In the genomic region with DNA sequence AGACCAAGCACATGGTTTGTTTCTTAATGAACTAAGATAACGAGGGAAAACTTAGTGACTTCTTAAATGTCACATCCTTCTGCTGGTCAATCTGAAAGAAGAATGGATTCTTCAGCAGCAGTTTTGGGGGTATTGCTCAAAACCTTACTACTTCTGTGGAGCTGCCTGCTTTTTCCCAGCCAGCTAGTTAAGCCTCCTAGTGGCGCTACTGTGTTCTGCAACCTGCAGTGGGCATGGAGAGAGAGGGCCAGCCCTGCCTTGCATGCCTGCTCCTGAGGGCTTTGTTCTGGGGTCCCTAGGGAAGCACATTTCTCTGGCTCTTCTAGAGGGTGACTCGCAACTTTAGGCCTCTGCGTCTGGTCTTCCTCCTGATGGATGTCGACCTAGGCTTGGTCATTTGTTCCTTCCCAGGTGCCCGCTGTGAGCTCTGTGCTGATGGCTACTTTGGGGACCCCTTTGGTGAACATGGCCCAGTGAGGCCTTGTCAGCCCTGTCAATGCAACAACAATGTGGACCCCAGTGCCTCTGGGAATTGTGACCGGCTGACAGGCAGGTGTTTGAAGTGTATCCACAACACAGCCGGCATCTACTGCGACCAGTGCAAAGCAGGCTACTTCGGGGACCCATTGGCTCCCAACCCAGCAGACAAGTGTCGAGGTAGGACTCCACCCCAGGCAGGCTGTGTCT, we compare ENCODE assay signal across 8 cellular contexts. TPM values are rescaled to one million over a fixed set of nuclear protein-coding genes. Genes with fewer than 3 reads are reported as not detected.
DNase-seq lines count a peak whose midpoint lies in the region; ATAC-seq and TF ChIP-seq lines count a peak whose summit lies in the region.

No MANE protein-coding gene starts in this region.

- H3K36me3 Mint-ChIP-seq in immature natural killer cell = no peaks in the 10 kb centered on the region

- H3K9me3 ChIP-seq in AG04450 (ENCODE audit: control insufficient read depth, insufficient read depth, low read length) = no peaks in the 10 kb centered on the region
- no peaks in the 10 kb centered on the region for H3K9me3 ChIP-seq in mesodermal cell (ENCODE audit: control insufficient read depth, low read length)

- H3K9me3 Mint-ChIP-seq in immature natural killer cell = no peaks in the 10 kb centered on the region

- POLR2A ChIA-PET in AG04450 (lab: Yijun Ruan, JAX) = no interaction called here

- no peak overlapping the region for H3K4me3 Mint-ChIP-seq in immature natural killer cell

- H3K27me3 Mint-ChIP-seq in immature natural killer cell (ENCODE audit: low read depth in 3 of 3) = peaks cover 1 to 12% (median 2%) of the 10 kb centered on the region in 3 donors

- ATAC-seq in HG03571 (IDR thresholded peaks at IDR 0.05; ENCODE audit: unreplicated experiment) (peak; percentile 62), HG03354 (IDR thresholded peaks at IDR 0.05; ENCODE audit: poor library complexity, severe bottlenecking, unreplicated experiment) (no peak)

- DNase-seq in AG04450 (ENCODE audit: low read depth, low spot score) (no peak), GM12865 (ENCODE audit: low read depth) (peak; percentile 71), SKM-1 treated with dmso at 0.1 percent for 144 hours (lab: John Stamatoyannopoulos, UW; ENCODE audit: unreplicated experiment) (peak; percentile 65), ecto neural progenitor cell (ENCODE audit: low spot score) (peak; percentile 74), immature natural killer cell (no peak)

- CTCF ChIA-PET in AG04450 (lab: Charles Lee) = interaction anchor here (0.9 to 2.5 kb wide), 12 partner anchors 9 to 267 kb away, joined by 3 to 16 read pairs (median 5); no protein-coding TSS in a partner anchor

- H3K4me1 Mint-ChIP-seq in immature natural killer cell = peaks cover 0 to 3% of the 10 kb centered on the region in 2 donors

- H3K27ac ChIP-seq in AG04450 (ENCODE audit: low read depth, low read length) = no peak overlapping the region
- peak overlapping the region; percentile 36 for H3K27ac ChIP-seq in mesodermal cell (ENCODE audit: low read depth, low read length, severe bottlenecking)

- no peaks in the 10 kb centered on the region for H3K27me3 ChIP-seq in AG04450 (ENCODE audit: control insufficient read depth, insufficient read depth, low read length)

- H3K4me3 ChIP-seq in AG04450 (ENCODE audit: low read depth, low read length) (no peak overlapping the region), GM12865 (ENCODE audit: low read depth, low read length) (no peak overlapping the region), mesodermal cell (ENCODE audit: extremely low read depth, insufficient read depth, low read length, poor library complexity, severe bottlenecking) (no peak overlapping the region)

- H3K27ac Mint-ChIP-seq in immature natural killer cell = no peak overlapping the region

- peaks cover 10% of the 10 kb centered on the region for H3K4me1 ChIP-seq in mesodermal cell (ENCODE audit: control insufficient read depth, insufficient read depth, low read length, poor library complexity, severe bottlenecking)

- WGBS in mesodermal cell (ENCODE audit: insufficient coverage in 2 of 2), 2 experiments = 73 to 74% methylated on average over 11 of the region's 11 CpGs

- TF ChIP-seq CTCF in AG04450 (IDR thresholded peaks at IDR 0.05; ENCODE audit: low read depth, low read length) (peak; percentile 81), GM12865 (IDR thresholded peaks at IDR 0.05; ENCODE audit: insufficient read depth, low read depth, low read length, missing control alignments) (peak; percentile 86)

- H3K36me3 ChIP-seq in mesodermal cell (ENCODE audit: control insufficient read depth, insufficient read depth, low read length) = no peaks in the 10 kb centered on the region

RNA-seq across cellular contexts. Expression of a gene that starts 42.0 kb away (rescaled TPM):
- polyA plus RNA-seq in AG04450 (2011; rRNA removed) (1.5 and 1.6 TPM in 2 replicates), immature natural killer cell (not detected)
- 1.4 and 1.9 TPM in 2 replicates for polyA minus RNA-seq in AG04450 (2011; rRNA and poly(A)+ RNA removed)
- polyA plus RNA-seq in mesodermal cell (2013, experiment 1 of 2) = 0.81 TPM
- 0.91 TPM for polyA plus RNA-seq in mesodermal cell (2013, experiment 2 of 2)

Comparison
In these comparisons a context has a peak if more than half of its experiments do, and no peak if none do; other contexts are left out.
1. DNase-seq: peak in GM12865 (single experiment), SKM-1 treated with dmso at 0.1 percent for 144 hours (single experiment) and ecto neural progenitor cell (single experiment); none in AG04450 (single experiment) and immature natural killer cell (0 of 3).